8 cellular contexts compared by ENCODE assay signal in genomic region chr5:43602818-43603534, GRCh38. TPM values are rescaled to one million over a fixed set of nuclear protein-coding genes. Genes with fewer than 3 reads are reported as not detected.
DNase-seq lines count a peak whose midpoint lies in the region; ATAC-seq, FAIRE-seq and TF ChIP-seq lines count a peak whose summit lies in the region.

Gene NNT (plus strand): TSS chr5:43603180. CDS start chr5:43609196, 6,016 bp downstream.

- POLR2A ChIA-PET in HepG2 (lab: Yijun Ruan, JAX), result interaction anchor here (0.7 to 1.7 kb wide), 8 partner anchors 14 to 482 kb away, joined by 3 to 8 read pairs (median 3); partner anchors contain the start of genes TMEM267 and ZNF131

- intact Hi-C loops in dendritic cell treated with granulocyte-macrophage colony-stimulating factor and Interleukin-4, amounts not matched to agents 40 ng/mL and 50 ng/mL, for 4 days (cut with micrococcal nuclease), result loop anchor here (1.0 to 10.0 kb wide), 5 partner anchors 47 to 481 kb away; partner anchors contain the start of genes C5orf34, HMGCS1 and ZNF131
- intact Hi-C loops in HepG2 (cut with micrococcal nuclease; ENCODE audit: unreplicated experiment), result loop anchor here (1.0 kb wide), 1 partner anchor 47 kb away; no protein-coding TSS in a partner anchor

- TF ChIP-seq POLR2A in HepG2 (IDR thresholded peaks at IDR 0.05; ENCODE audit: insufficient read depth in 1 of 2, low read depth in 2 of 2, low read length in 2 of 2), result peak; percentile 33 to 61; a peak in 2 of 4 replicates

- FAIRE-seq in HepG2 (lab: Jason Lieb, UNC), result no peak

- peak within 1 kb of the TSS; percentile 61 to 89 (median 80) for H3K4me3 ChIP-seq in HepG2 (replicated peaks in 1 of 3; ENCODE audit: insufficient read depth in 1 of 3, low read depth in 2 of 3, low read length in 3 of 3)

- H3K4me3 Mint-ChIP-seq in dendritic cell treated with granulocyte-macrophage colony-stimulating factor and Interleukin-4, amounts not matched to agents 40 ng/mL and 50 ng/mL, for 4 days, result peak within 1 kb of the TSS; percentile 86

- CTCF ChIA-PET in HepG2 (lab: Yijun Ruan, JAX; ENCODE audit: low intra/inter-chr PET ratio, low total read pairs), result no interaction called here

- peak within 1 kb of the TSS; percentile 97 for H3K4me2 ChIP-seq in HepG2 (ENCODE audit: low read depth, low read length)

- TF ChIP-seq RAD21 in HepG2 (CRISPR knock-in tag; IDR thresholded peaks at IDR 0.05), result peak; percentile 45; the same call in 1 of the 2 replicates

- H3K4me1 ChIP-seq in HepG2 (ENCODE audit: insufficient read depth, low read length), result peaks cover 49% of the 10 kb centered on the region

- peak within 1 kb of the TSS; percentile 69 for H2AFZ ChIP-seq in HepG2 (ENCODE audit: low read length)

- peak; percentile 55 for DNase-seq in AG08395 (ENCODE audit: low spot score)
- peak; percentile 60 for DNase-seq in NCI-H345 treated with DMSO at 0.1 percent for 48 hours (lab: John Stamatoyannopoulos, UW; ENCODE audit: unreplicated experiment)
- DNase-seq in activated CD4-positive, alpha-beta T cell treated with anti-CD3 and anti-CD28 coated beads for 48 hours, result peak; percentile 85
- peak; percentile 61 for DNase-seq in HepG2 (ENCODE audit: low spot score)
- DNase-seq in stimulated activated CD4-positive, alpha-beta T cell treated with anti-CD3 and anti-CD28 coated beads, Interleukin-4, amount 100 ng/mL, for 1 hour, result peak; percentile 78

- H3K27ac ChIP-seq in HepG2 (ENCODE audit: extremely low read length, insufficient read depth, low read length), result peak within 1 kb of the TSS; percentile 84

- H3K9me3 Mint-ChIP-seq in dendritic cell treated with granulocyte-macrophage colony-stimulating factor and Interleukin-4, amounts not matched to agents 40 ng/mL and 50 ng/mL, for 4 days, result peaks cover 13% of the 10 kb centered on the region

- no peaks in the 10 kb centered on the region for H3K36me3 ChIP-seq in HepG2 (replicated peaks in 1 of 2; ENCODE audit: control insufficient read depth in 1 of 2, insufficient read depth in 2 of 2, low read length in 2 of 2)

- TF ChIP-seq EP300 in HepG2 (IDR thresholded peaks at IDR 0.05; ENCODE audit: low read depth in 2 of 2, low read length in 2 of 2), result no peak
- TF ChIP-seq EP300 in HepG2 (CRISPR knock-in tag; IDR thresholded peaks at IDR 0.05; ENCODE audit: borderline replicate concordance), result no peak

- no peaks in the 10 kb centered on the region for H3K9me3 ChIP-seq in HepG2 (ENCODE audit: low read length)

- H3K27me3 ChIP-seq in HepG2 (ENCODE audit: control insufficient read depth in 1 of 2, insufficient read depth in 2 of 2, low read length in 2 of 2), result no peaks in the 10 kb centered on the region; a peak in 1 of 5 replicates

- H3K27me3 Mint-ChIP-seq in dendritic cell treated with granulocyte-macrophage colony-stimulating factor and Interleukin-4, amounts not matched to agents 40 ng/mL and 50 ng/mL, for 4 days, result no peaks in the 10 kb centered on the region

- H3K36me3 Mint-ChIP-seq in dendritic cell treated with granulocyte-macrophage colony-stimulating factor and Interleukin-4, amounts not matched to agents 40 ng/mL and 50 ng/mL, for 4 days (ENCODE audit: low read depth), result peaks cover 40% of the 10 kb centered on the region

- 0% methylated on average over 7 of the region's 65 CpGs for WGBS in HepG2 (ENCODE audit: low lambda C conversion rate)

- no TSS peak for BruUV-seq in HepG2 (replicated peaks; lab: Mats Ljungman, UMichigan)

- no peaks in the 10 kb centered on the region for H4K20me1 ChIP-seq in HepG2 (ENCODE audit: insufficient read depth, low read length)

- H3K27ac Mint-ChIP-seq in dendritic cell treated with granulocyte-macrophage colony-stimulating factor and Interleukin-4, amounts not matched to agents 40 ng/mL and 50 ng/mL, for 4 days, result peak within 1 kb of the TSS; percentile 87

- ATAC-seq in GM18870 (IDR thresholded peaks at IDR 0.05; ENCODE audit: unreplicated experiment) (peak; percentile 47), HG03108 (IDR thresholded peaks at IDR 0.05; ENCODE audit: unreplicated experiment) (peak; percentile 69), HepG2 (peak; percentile 95)

- peaks cover 38% of the 10 kb centered on the region for H3K4me1 Mint-ChIP-seq in dendritic cell treated with granulocyte-macrophage colony-stimulating factor and Interleukin-4, amounts not matched to agents 40 ng/mL and 50 ng/mL, for 4 days (ENCODE audit: low read depth)

- TF ChIP-seq CTCF in HepG2 (CRISPR knock-in tag; IDR thresholded peaks at IDR 0.05), result no peak; the same call in 1 of the 2 replicates

- in situ Hi-C loops in HepG2 (cut with HindIII; ENCODE audit: extremely low pct_ligation_motif_present, low pct_unique_long_range_greater_than_20kb), result no loop called here

- H3K79me2 ChIP-seq in HepG2 (ENCODE audit: insufficient read depth, low read length), result peaks cover 30% of the 10 kb centered on the region

- H3K9ac ChIP-seq in HepG2 (ENCODE audit: insufficient read depth, low read depth, low read length), result peak within 1 kb of the TSS; percentile 78

TF ChIP-seq in HepG2, 621 proteins besides CTCF, POLR2A, EP300 and RAD21 (continues in another document):
- peak; percentile 76 for TF ChIP-seq MXD1 (CRISPR knock-in tag; IDR thresholded peaks at IDR 0.05)
- no peak for TF ChIP-seq ZNF281 (CRISPR knock-in tag; IDR thresholded peaks at IDR 0.05; ENCODE audit: borderline replicate concordance)
- TF ChIP-seq ZBTB1 (CRISPR knock-in tag; IDR thresholded peaks at IDR 0.05; ENCODE audit: borderline replicate concordance), result no peak
- TF ChIP-seq ZSCAN12 (CRISPR knock-in tag; IDR thresholded peaks at IDR 0.05), result 0 out of 2 replicates have a peak, but pooled peaks have one; percentile 55
- no peak for TF ChIP-seq RARG (CRISPR knock-in tag; IDR thresholded peaks at IDR 0.05; ENCODE audit: low read depth)
- TF ChIP-seq POLR2G (IDR thresholded peaks at IDR 0.05; ENCODE audit: low read depth, low read length), result peak; percentile 40; the same call in 1 of the 2 replicates
- no peak for TF ChIP-seq CHD4 (IDR thresholded peaks at IDR 0.05; ENCODE audit: borderline replicate concordance, low read length)
- TF ChIP-seq IRF9 (CRISPR knock-in tag; IDR thresholded peaks at IDR 0.05; ENCODE audit: borderline replicate concordance), result no peak
- no peak for TF ChIP-seq TBL1XR1 (IDR thresholded peaks at IDR 0.05; ENCODE audit: borderline replicate concordance, low read length, partially characterized antibody)

RNA-seq across cellular contexts. Expression of gene NNT, which starts in this region (rescaled TPM):
- total RNA-seq in HepG2 (2016; rRNA removed; fragmentation: Illumina TruSeq; extraction: Trizol), result 58.0 and 73.3 TPM in 2 replicates
- 7.7 and 13.8 TPM in 2 replicates for total RNA-seq in HepG2 (2016; cell fraction: cytosol; rRNA removed; fragmentation: Illumina TruSeq; extraction: Trizol; ENCODE audit: low read depth)
- 53.3 and 67.8 TPM in 2 replicates for total RNA-seq in HepG2 (2016; cell fraction: insoluble cytoplasmic fraction; rRNA removed; fragmentation: Illumina TruSeq; extraction: Trizol)
- total RNA-seq in HepG2 (2016; cell fraction: membrane; rRNA removed; fragmentation: Illumina TruSeq; extraction: Trizol), result 18.8 and 21.2 TPM in 2 replicates
- total RNA-seq in HepG2 (2016; cell fraction: nucleus; rRNA removed; fragmentation: Illumina TruSeq; extraction: Trizol), result 57.3 and 66.1 TPM in 2 replicates
- polyA plus RNA-seq in HepG2 (2011; rRNA removed), result 18.3 and 21.1 TPM in 2 replicates
- 17.9 and 20.8 TPM in 2 replicates for polyA plus RNA-seq in HepG2 (2011; cell fraction: cytosol; rRNA removed)
- 14.9 and 15.6 TPM in 2 replicates for polyA plus RNA-seq in HepG2 (2011; cell fraction: nucleus; rRNA removed)
- 14.7 and 20.1 TPM in 2 replicates for polyA plus RNA-seq in HepG2 (2012)
- 1.9 and 3.2 TPM in 2 replicates for polyA plus RNA-seq in HepG2 (2016; cell fraction: cytosol; fragmentation: Illumina TruSeq; extraction: Trizol; ENCODE audit: low read depth)
- polyA plus RNA-seq in HepG2 (2016; cell fraction: insoluble cytoplasmic fraction; fragmentation: Illumina TruSeq; extraction: Trizol; ENCODE audit: low read depth), result 53.7 and 61.6 TPM in 2 replicates
- polyA plus RNA-seq in HepG2 (2016; cell fraction: membrane; fragmentation: Illumina TruSeq; extraction: Trizol; ENCODE audit: low read depth), result 8.4 and 10.0 TPM in 2 replicates
- polyA plus RNA-seq in HepG2 (2016; cell fraction: nucleus; fragmentation: Illumina TruSeq; extraction: Trizol; ENCODE audit: insufficient read depth, low read depth), result 45.9 and 52.1 TPM in 2 replicates
- 77.1 and 157 TPM in 2 replicates for polyA minus RNA-seq in HepG2 (2011; rRNA and poly(A)+ RNA removed; ENCODE audit: low replicate concordance)
- 24.7 and 28.9 TPM in 2 replicates for polyA minus RNA-seq in HepG2 (2011; cell fraction: cytosol; rRNA and poly(A)+ RNA removed)
- 50.3 and 56.1 TPM in 2 replicates for polyA minus RNA-seq in HepG2 (2011; cell fraction: nucleus; rRNA and poly(A)+ RNA removed)

Comparison
In these comparisons a context has a peak if more than half of its experiments do, and no peak if none do; other contexts are left out.
1. Peak in every context shown above with its lines: DNase-seq, ATAC-seq, H3K4me3 ChIP-seq and H3K27ac ChIP-seq.